8 cellular contexts compared by ENCODE assay signal in genomic region chr11:64971421-64972233, GRCh38. TPM values are rescaled to one million over a fixed set of nuclear protein-coding genes. Genes with fewer than 3 reads are reported as not detected.
A peak's percentile ranks its signal among the peaks of the same experiment; 100 is the strongest.
DNase-seq lines count a peak whose midpoint lies in the region; ATAC-seq and TF ChIP-seq lines count a peak whose summit lies in the region.

Gene MAJIN, minus strand, starts transcription at chr11:64972108. Its CDS starts 12,703 bp downstream, at chr11:64959405.

- CTCF ChIA-PET in MCF 10A (lab: Yijun Ruan, JAX): interaction anchor here (0.6 to 1.1 kb wide), 2 partner anchors 43 to 296 kb away, joined by 3 to 4 read pairs; no protein-coding TSS in a partner anchor

- ATAC-seq in GM21619 (IDR thresholded peaks at IDR 0.05; ENCODE audit: unreplicated experiment): no peak
- ATAC-seq in HG02678 (IDR thresholded peaks at IDR 0.05; ENCODE audit: unreplicated experiment): no peak

- H3K36me3 Mint-ChIP-seq in MCF 10A (ENCODE audit: insufficient read depth, unreplicated experiment): peaks cover 6% of the 10 kb centered on the region

- no TSS peak for BruUV-seq in MCF 10A (replicated peaks; lab: Mats Ljungman, UMichigan)

- POLR2A ChIA-PET in MCF 10A (lab: Yijun Ruan, JAX): interaction anchor here (1.0 to 1.1 kb wide), 3 partner anchors 25 to 54 kb away, joined by 3 to 4 read pairs (median 3); no protein-coding TSS in a partner anchor

- no peak within 1 kb of the TSS for H3K4me3 Mint-ChIP-seq in MCF 10A (ENCODE audit: unreplicated experiment)

- H3K4me1 Mint-ChIP-seq in MCF 10A (ENCODE audit: insufficient read depth, unreplicated experiment): peaks cover 21% of the 10 kb centered on the region

- intact Hi-C loops in MCF 10A (cut with micrococcal nuclease): loop anchor here (2.0 kb wide), 1 partner anchor 35 kb away; no protein-coding TSS in a partner anchor

- no peaks in the 10 kb centered on the region for H3K9me3 Mint-ChIP-seq in MCF 10A (ENCODE audit: unreplicated experiment)

- peak; percentile 84 for DNase-seq in G401 (ENCODE audit: low spot score)
- DNase-seq in activated CD4-positive, CD25-positive, alpha-beta regulatory T cell (lab: John Stamatoyannopoulos, UW): peak; percentile 74 to 86 (median 77)
- no peak for DNase-seq in MCF 10A (ENCODE audit: unreplicated experiment)
- peak; percentile 54 for DNase-seq in iris pigment epithelial cell (ENCODE audit: low read depth)
- peak; percentile 93 for DNase-seq in stimulated activated CD4-positive, alpha-beta T cell treated with anti-CD3 and anti-CD28 coated beads, Interleukin-12 subunit alpha, Interleukin-12 subunit beta, amount 100 ng/mL, for 4 hours
- DNase-seq in SIG-M5 treated with dmso at 0.1 percent for 504 hours (lab: John Stamatoyannopoulos, UW; ENCODE audit: unreplicated experiment): no peak

- in situ Hi-C loops in G401 (cut with HindIII; ENCODE audit: low sequenced_read_pairs): no loop called here

- no peak for TF ChIP-seq CTCF in MCF 10A (IDR thresholded peaks at IDR 0.05; ENCODE audit: unreplicated experiment)

- H3K27me3 Mint-ChIP-seq in MCF 10A (ENCODE audit: insufficient read depth, unreplicated experiment): no peaks in the 10 kb centered on the region

- peak within 1 kb of the TSS; percentile 76 for H3K27ac Mint-ChIP-seq in MCF 10A (ENCODE audit: low read depth, unreplicated experiment)

RNA-seq across cellular contexts. Expression of gene MAJIN, which starts in this region (rescaled TPM):
- total RNA-seq in G401 (2014; rRNA removed; shearing (Covaris generic)): not detected in 2 replicates
- not detected in 2 replicates for total RNA-seq in MCF 10A (2022)

Comparison
In these comparisons a context has a peak if more than half of its experiments do, and no peak if none do; other contexts are left out.
1. Peak in DNase-seq in G401; RNA of the gene not detected or under 1 TPM.
2. DNase-seq: peak in activated CD4-positive, CD25-positive, alpha-beta regulatory T cell (4 of 4), iris pigment epithelial cell (single experiment) and stimulated activated CD4-positive, alpha-beta T cell treated with anti-CD3 and anti-CD28 coated beads, Interleukin-12 subunit alpha, Interleukin-12 subunit beta, amount 100 ng/mL, for 4 hours (single experiment); none in MCF 10A (single experiment) and SIG-M5 treated with dmso at 0.1 percent for 504 hours (single experiment).